21 cellular contexts compared by ENCODE assay signal in the genomic region with DNA sequence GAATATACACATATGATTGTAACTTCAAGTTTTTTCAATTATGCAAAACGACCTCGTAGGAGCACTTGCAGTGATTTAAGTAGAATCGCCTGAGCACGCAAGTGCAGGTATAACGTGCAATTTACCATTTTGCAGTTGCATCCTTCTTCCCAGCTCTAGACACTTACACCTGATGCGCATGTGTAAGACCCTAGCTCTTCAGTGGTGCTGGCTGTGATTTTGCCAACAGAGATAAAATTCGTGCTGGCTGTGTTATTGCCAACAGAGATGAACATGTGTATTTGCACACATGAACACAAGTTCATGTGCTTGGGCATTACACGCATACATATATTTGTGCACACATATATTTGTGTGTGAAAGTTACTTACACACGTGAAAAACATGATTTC. TPM values are rescaled to one million over a fixed set of nuclear protein-coding genes. Genes with fewer than 3 reads are reported as not detected.
DNase-seq lines count a peak whose midpoint lies in the region; ATAC-seq, FAIRE-seq and TF ChIP-seq lines count a peak whose summit lies in the region.
"Had no signal": no experiment of that assay in that cellular context is flagged by ENCODE, and none has a peak within 500 bp of the region (broad histone marks: within the 10 kb centered on the region; RNA-seq: fewer than 3 reads in every experiment).

No MANE protein-coding gene starts in this region.

- peak overlapping the region; percentile 53 for H3K27ac Mint-ChIP-seq in T-helper 2 cell treated with Interferon-gamma antibody and Interleukin-4, amounts not matched to agents 5 μg/mL and 100 μg/mL, for 36 hours
- H3K27ac Mint-ChIP-seq in activated CD4-positive, alpha-beta memory T cell treated with anti-CD3 and anti-CD28 coated beads, Interleukin-2, amount 10 ng/mL, durations not matched to agents 7 days and 5 days = peak overlapping the region; percentile 63
- H3K27ac Mint-ChIP-seq in memory B cell = peak overlapping the region; percentile 71
- H3K27ac Mint-ChIP-seq: CD14-positive monocyte had no signal

- peaks cover 83% of the 10 kb centered on the region for H3K27me3 ChIP-seq in effector memory CD4-positive, alpha-beta T cell (replicated peaks; ENCODE audit: control insufficient read depth, insufficient read depth, low read length, poor library complexity, severe bottlenecking)

- H3K4me3 ChIP-seq in effector memory CD4-positive, alpha-beta T cell (ENCODE audit: insufficient read depth, low read depth, low read length, poor library complexity, severe bottlenecking) = no peak overlapping the region
- H3K4me3 ChIP-seq: K562 had no signal

- H3K27me3 Mint-ChIP-seq in T-helper 2 cell treated with Interferon-gamma antibody and Interleukin-4, amounts not matched to agents 5 μg/mL and 100 μg/mL, for 36 hours (ENCODE audit: low read depth) = peaks cover 75% of the 10 kb centered on the region
- peaks cover 79% of the 10 kb centered on the region for H3K27me3 Mint-ChIP-seq in activated CD4-positive, alpha-beta memory T cell treated with anti-CD3 and anti-CD28 coated beads, Interleukin-2, amount 10 ng/mL, durations not matched to agents 7 days and 5 days
- H3K27me3 Mint-ChIP-seq in memory B cell = peaks cover 33% of the 10 kb centered on the region

- no peaks in the 10 kb centered on the region for H3K36me3 ChIP-seq in effector memory CD4-positive, alpha-beta T cell (ENCODE audit: control insufficient read depth, insufficient read depth, low read length)
- H3K36me3 ChIP-seq: neutrophil had no signal

- no peaks in the 10 kb centered on the region for H3K9me3 Mint-ChIP-seq in T-helper 2 cell treated with Interferon-gamma antibody and Interleukin-4, amounts not matched to agents 5 μg/mL and 100 μg/mL, for 36 hours
- H3K9me3 Mint-ChIP-seq in activated CD4-positive, alpha-beta memory T cell treated with anti-CD3 and anti-CD28 coated beads, Interleukin-2, amount 10 ng/mL, durations not matched to agents 7 days and 5 days = no peaks in the 10 kb centered on the region
- no peaks in the 10 kb centered on the region for H3K9me3 Mint-ChIP-seq in memory B cell

- CTCF ChIA-PET in activated CD4-positive, alpha-beta memory T cell treated with anti-CD3 and anti-CD28 coated beads, Interleukin-2, amount 10 ng/mL, durations not matched to agents 7 days and 5 days (lab: Charles Lee) = no interaction called here

- peaks cover 1% of the 10 kb centered on the region for H3K36me3 Mint-ChIP-seq in T-helper 2 cell treated with Interferon-gamma antibody and Interleukin-4, amounts not matched to agents 5 μg/mL and 100 μg/mL, for 36 hours (ENCODE audit: low read depth)
- peaks cover 15% of the 10 kb centered on the region for H3K36me3 Mint-ChIP-seq in activated CD4-positive, alpha-beta memory T cell treated with anti-CD3 and anti-CD28 coated beads, Interleukin-2, amount 10 ng/mL, durations not matched to agents 7 days and 5 days (ENCODE audit: low read depth)
- no peaks in the 10 kb centered on the region for H3K36me3 Mint-ChIP-seq in memory B cell

- no peak for DNase-seq in T-helper 2 cell treated with Interferon-gamma antibody and Interleukin-4, amounts not matched to agents 5 μg/mL and 100 μg/mL, for 36 hours (ENCODE audit: low spot score)
- no peak for DNase-seq in T-helper 2 cell
- no peak for DNase-seq in GM12892 (ENCODE audit: insufficient read length)
- no peak for DNase-seq in activated CD4-positive, alpha-beta memory T cell treated with anti-CD3 and anti-CD28 coated beads, Interleukin-2, amount 10 ng/mL, durations not matched to agents 7 days and 5 days
- no peak for DNase-seq in memory B cell (ENCODE audit: low spot score in 2 of 2)
- no peak for DNase-seq in GM03348 (ENCODE audit: low spot score)
- DNase-seq in effector memory CD4-positive, alpha-beta T cell = no peak
- DNase-seq: ACHN; activated CD4-positive, alpha-beta T cell treated with anti-CD3 and anti-CD28 coated beads, Interleukin-2, amount 50 U/mL, for 48 hours; amygdala; central memory CD4-positive, alpha-beta T cell; effector CD4-positive, alpha-beta T cell; midbrain; NCI-H510A; testis had no signal

- POLR2A ChIA-PET in activated CD4-positive, alpha-beta memory T cell treated with anti-CD3 and anti-CD28 coated beads, Interleukin-2, amount 10 ng/mL, durations not matched to agents 7 days and 5 days (lab: Charles Lee) = no interaction called here

- no peak for ATAC-seq in memory B cell (ENCODE audit: low read depth)
- ATAC-seq in GM18520 (IDR thresholded peaks at IDR 0.05; ENCODE audit: unreplicated experiment) = no peak
- ATAC-seq: K562, left lobe of liver had no signal

- H3K4me1 Mint-ChIP-seq in T-helper 2 cell treated with Interferon-gamma antibody and Interleukin-4, amounts not matched to agents 5 μg/mL and 100 μg/mL, for 36 hours (ENCODE audit: low read depth) = no peaks in the 10 kb centered on the region
- peaks cover 18% of the 10 kb centered on the region for H3K4me1 Mint-ChIP-seq in activated CD4-positive, alpha-beta memory T cell treated with anti-CD3 and anti-CD28 coated beads, Interleukin-2, amount 10 ng/mL, durations not matched to agents 7 days and 5 days
- peaks cover 26% of the 10 kb centered on the region for H3K4me1 Mint-ChIP-seq in memory B cell

- peaks cover 17% of the 10 kb centered on the region for H3K4me1 ChIP-seq in effector memory CD4-positive, alpha-beta T cell (ENCODE audit: control insufficient read depth, insufficient read depth, low read length, poor library complexity, severe bottlenecking)

- H3K9me3 ChIP-seq in effector memory CD4-positive, alpha-beta T cell (ENCODE audit: control insufficient read depth, low read length) = no peaks in the 10 kb centered on the region
- H3K9me3 ChIP-seq: neutrophil, testis had no signal

- no peak overlapping the region for H3K4me3 Mint-ChIP-seq in T-helper 2 cell treated with Interferon-gamma antibody and Interleukin-4, amounts not matched to agents 5 μg/mL and 100 μg/mL, for 36 hours
- H3K4me3 Mint-ChIP-seq in activated CD4-positive, alpha-beta memory T cell treated with anti-CD3 and anti-CD28 coated beads, Interleukin-2, amount 10 ng/mL, durations not matched to agents 7 days and 5 days = no peak overlapping the region
- H3K4me3 Mint-ChIP-seq in memory B cell = no peak overlapping the region

- no peak for TF ChIP-seq POLR2A in GM12892 (IDR thresholded peaks at IDR 0.05; ENCODE audit: low read depth, low read length)

- peak; percentile 78 for FAIRE-seq in GM12892 (lab: Jason Lieb, UNC)
- FAIRE-seq: K562 had no signal

- H3K27ac ChIP-seq in effector memory CD4-positive, alpha-beta T cell (ENCODE audit: insufficient read depth, low read length, poor library complexity, severe bottlenecking) = no peak overlapping the region
- H3K27ac ChIP-seq: HL-60, neutrophil, testis had no signal

RNA-seq across cellular contexts. Expression of a gene that starts 1.7 kb away (rescaled TPM):
- polyA plus RNA-seq in GM12892 (2012; ENCODE audit: missing spikeins) = 6.3 TPM
- not detected for total RNA-seq in activated CD4-positive, alpha-beta memory T cell treated with anti-CD3 and anti-CD28 coated beads, Interleukin-2, amount 10 ng/mL, durations not matched to agents 7 days and 5 days
- polyA plus RNA-seq: CD14-positive monocyte, K562 had no signal
